ENCODE assay signal across 8 cellular contexts in genomic region chr3:98039322-98040024, GRCh38. TPM values are rescaled to one million over a fixed set of nuclear protein-coding genes. Genes with fewer than 3 reads are reported as not detected.
DNase-seq lines count a peak whose midpoint lies in the region; ATAC-seq and TF ChIP-seq lines count a peak whose summit lies in the region.

No MANE protein-coding gene starts in this region.

- no peaks in the 10 kb centered on the region for H4K20me1 ChIP-seq in GM23248 (ENCODE audit: insufficient read depth)
- no peaks in the 10 kb centered on the region for H4K20me1 ChIP-seq in KMS-11 (ENCODE audit: insufficient read depth)
- H4K20me1 ChIP-seq in neural cell (ENCODE audit: insufficient read depth), result no peaks in the 10 kb centered on the region

- H2AFZ ChIP-seq in GM23248, result peak overlapping the region; percentile 98
- peak overlapping the region; percentile 61 for H2AFZ ChIP-seq in KMS-11 (ENCODE audit: low read depth)
- H2AFZ ChIP-seq in neural cell (ENCODE audit: low read depth, low read length), result no peak overlapping the region

- peak; percentile 82 for DNase-seq in EH (ENCODE audit: low read depth)
- peak; percentile 83 for DNase-seq in GM23248
- DNase-seq in Peyer's patch, result peak in 2 of 3 donors; percentile 58 to 79
- peak; percentile 68 to 79 for DNase-seq in activated T-cell treated with anti-CD3 and anti-CD28 coated beads, Interleukin-2, amount 50 U/mL, for 72 hours
- peak; percentile 89 for DNase-seq in fibroblast of mammary gland (ENCODE audit: low read depth)
- DNase-seq in stimulated activated naive CD8-positive, alpha-beta T cell treated with anti-CD3 and anti-CD28 coated beads, Interleukin-15, amount 100 ng/mL, for 72 hours, result peak; percentile 75 to 80

- H3K27ac ChIP-seq in GM23248, result no peak overlapping the region
- no peak overlapping the region for H3K27ac ChIP-seq in KMS-11
- no peak overlapping the region for H3K27ac ChIP-seq in Peyer's patch
- no peak overlapping the region for H3K27ac ChIP-seq in neural cell (ENCODE audit: low read length)

- peaks cover 2 to 5% of the 10 kb centered on the region in 2 donors for H3K36me3 Mint-ChIP-seq in activated T-cell treated with anti-CD3 and anti-CD28 coated beads, Interleukin-2, amount 50 U/mL, for 72 hours (ENCODE audit: insufficient read depth in 2 of 2)

- H3K4me1 Mint-ChIP-seq in activated T-cell treated with anti-CD3 and anti-CD28 coated beads, Interleukin-2, amount 50 U/mL, for 72 hours (ENCODE audit: low read depth), result peaks cover 22% of the 10 kb centered on the region
- peaks cover 15% of the 10 kb centered on the region for H3K4me1 Mint-ChIP-seq in stimulated activated naive CD8-positive, alpha-beta T cell treated with anti-CD3 and anti-CD28 coated beads, Interleukin-15, amount 100 ng/mL, for 72 hours

- no peaks in the 10 kb centered on the region for H3K79me2 ChIP-seq in GM23248 (ENCODE audit: insufficient read depth)
- H3K79me2 ChIP-seq in KMS-11 (ENCODE audit: insufficient read depth, low read depth), result no peaks in the 10 kb centered on the region
- H3K79me2 ChIP-seq in neural cell (replicated peaks; ENCODE audit: insufficient read depth, low read length), result no peaks in the 10 kb centered on the region

- TF ChIP-seq POLR2A in Peyer's patch (IDR thresholded peaks at IDR 0.05), result no peak

- H3K4me3 Mint-ChIP-seq in activated T-cell treated with anti-CD3 and anti-CD28 coated beads, Interleukin-2, amount 50 U/mL, for 72 hours, result peak overlapping the region; percentile 86 to 87
- H3K4me3 Mint-ChIP-seq in stimulated activated naive CD8-positive, alpha-beta T cell treated with anti-CD3 and anti-CD28 coated beads, Interleukin-15, amount 100 ng/mL, for 72 hours, result peak overlapping the region; percentile 86 to 90

- H3F3A ChIP-seq in GM23248 (ENCODE audit: insufficient read depth) (no peaks in the 10 kb centered on the region), neural cell (ENCODE audit: insufficient read depth, low read length, poor library complexity, severe bottlenecking) (no peaks in the 10 kb centered on the region)

- H3K9me3 ChIP-seq in GM23248 (ENCODE audit: low read depth) (no peaks in the 10 kb centered on the region), Peyer's patch (no peaks in the 10 kb centered on the region), neural cell (ENCODE audit: low read length) (no peaks in the 10 kb centered on the region)

- H3K4me1 ChIP-seq in GM23248 (ENCODE audit: insufficient read depth), result no peaks in the 10 kb centered on the region
- no peaks in the 10 kb centered on the region for H3K4me1 ChIP-seq in KMS-11 (ENCODE audit: low read depth, poor library complexity, severe bottlenecking)
- H3K4me1 ChIP-seq in Peyer's patch, result no peaks in the 10 kb centered on the region

- H3K9ac ChIP-seq in GM23248, result peak overlapping the region; percentile 63
- H3K9ac ChIP-seq in KMS-11, result no peak overlapping the region
- H3K9ac ChIP-seq in neural cell (ENCODE audit: low read length), result peak overlapping the region; percentile 38

- H3K36me3 ChIP-seq in GM23248 (ENCODE audit: low read depth) (no peaks in the 10 kb centered on the region), KMS-11 (ENCODE audit: insufficient read depth) (no peaks in the 10 kb centered on the region), Peyer's patch (no peaks in the 10 kb centered on the region), neural cell (ENCODE audit: insufficient read depth, low read length) (no peaks in the 10 kb centered on the region)

- peak overlapping the region; percentile 96 for H3K4me2 ChIP-seq in GM23248 (ENCODE audit: unreplicated experiment)
- H3K4me2 ChIP-seq in KMS-11, result peak overlapping the region; percentile 14; the same call in 1 of the 2 replicates
- peak overlapping the region; percentile 56 for H3K4me2 ChIP-seq in neural cell (ENCODE audit: low read length)

- H3K9me3 Mint-ChIP-seq in activated T-cell treated with anti-CD3 and anti-CD28 coated beads, Interleukin-2, amount 50 U/mL, for 72 hours, result peaks cover 0 to 2% of the 10 kb centered on the region in 2 donors
- peaks cover 0 to 7% of the 10 kb centered on the region in 2 donors for H3K9me3 Mint-ChIP-seq in stimulated activated naive CD8-positive, alpha-beta T cell treated with anti-CD3 and anti-CD28 coated beads, Interleukin-15, amount 100 ng/mL, for 72 hours

- peak; percentile 79 to 84 for ATAC-seq in activated T-cell treated with anti-CD3 and anti-CD28 coated beads, Interleukin-2, amount 50 U/mL, for 72 hours (replicated peaks in 1 of 2)
- peak; percentile 97 for ATAC-seq in stimulated activated naive CD8-positive, alpha-beta T cell treated with anti-CD3 and anti-CD28 coated beads, Interleukin-15, amount 100 ng/mL, for 72 hours

- H3K27me3 ChIP-seq in GM23248 (replicated peaks; ENCODE audit: insufficient read depth) (0 out of 2 replicates have a peak, but pooled peaks cover 12% of the 10 kb centered on the region), KMS-11 (ENCODE audit: insufficient read depth, low read depth) (no peaks in the 10 kb centered on the region), Peyer's patch (no peaks in the 10 kb centered on the region), neural cell (ENCODE audit: insufficient read depth, low read depth, low read length) (no peaks in the 10 kb centered on the region)

- TF ChIP-seq CTCF in KMS-11 (conservative IDR thresholded peaks at IDR 0.05; ENCODE audit: low read depth, low read length) (peak; percentile 100), Peyer's patch (IDR thresholded peaks at IDR 0.05) (peak; percentile 65 to 89 (median 83)), fibroblast of mammary gland (conservative IDR thresholded peaks at IDR 0.05; ENCODE audit: control insufficient read depth, insufficient read depth, low read depth, low read length) (peak; percentile 70), neural cell (IDR thresholded peaks at IDR 0.05; ENCODE audit: poor library complexity, severe bottlenecking) (peak; percentile 100)

- WGBS in GM23248 (ENCODE audit: low coverage in 1 of 2, low lambda C conversion rate in 2 of 2, missing lambda C conversion rate in 2 of 2), 2 experiments, result 9 to 10% methylated on average over 13 of the region's 13 CpGs

- peaks cover 31% of the 10 kb centered on the region for H3K27me3 Mint-ChIP-seq in activated T-cell treated with anti-CD3 and anti-CD28 coated beads, Interleukin-2, amount 50 U/mL, for 72 hours (ENCODE audit: low read depth)
- H3K27me3 Mint-ChIP-seq in stimulated activated naive CD8-positive, alpha-beta T cell treated with anti-CD3 and anti-CD28 coated beads, Interleukin-15, amount 100 ng/mL, for 72 hours, result peaks cover 41% of the 10 kb centered on the region

- peak overlapping the region; percentile 83 for H3K27ac Mint-ChIP-seq in activated T-cell treated with anti-CD3 and anti-CD28 coated beads, Interleukin-2, amount 50 U/mL, for 72 hours
- H3K27ac Mint-ChIP-seq in stimulated activated naive CD8-positive, alpha-beta T cell treated with anti-CD3 and anti-CD28 coated beads, Interleukin-15, amount 100 ng/mL, for 72 hours, result peak overlapping the region; percentile 87 to 95

- TF ChIP-seq EP300 in neural cell (conservative IDR thresholded peaks at IDR 0.05; ENCODE audit: poor library complexity, severe bottlenecking), result peak; percentile 8

- H3K9me2 ChIP-seq in GM23248 (ENCODE audit: insufficient read depth) (no peaks in the 10 kb centered on the region), neural cell (ENCODE audit: insufficient read depth, low read length) (no peaks in the 10 kb centered on the region)

- peak overlapping the region; percentile 83 for H3K4me3 ChIP-seq in GM23248
- peak overlapping the region; percentile 64 for H3K4me3 ChIP-seq in KMS-11 (IDR thresholded peaks at IDR 0.05; ENCODE audit: insufficient read depth, low read depth, low read length)
- H3K4me3 ChIP-seq in Peyer's patch, result peak overlapping the region in 2 of 4 donors; percentile 27 to 41
- H3K4me3 ChIP-seq in fibroblast of mammary gland (ENCODE audit: control insufficient read depth, low read depth, low read length), result peak overlapping the region; percentile 51
- peak overlapping the region; percentile 62 for H3K4me3 ChIP-seq in neural cell (ENCODE audit: low read length)

- in situ Hi-C loops in GM23248 (cut with MboI), result loop anchor here (10.0 kb wide), 2 partner anchors 275 to 295 kb away; no protein-coding TSS in a partner anchor

- peak; percentile 93 for TF ChIP-seq RAD21 in neural cell (conservative IDR thresholded peaks at IDR 0.05)

TF ChIP-seq in neural cell, 6 proteins besides CTCF, POLR2A, EP300 and RAD21 (continues in another document):
- TF ChIP-seq REST (IDR thresholded peaks at IDR 0.05; ENCODE audit: borderline replicate concordance), result no peak

RNA-seq across cellular contexts. Expression of gene GABRR3, which starts 4.4 kb away (rescaled TPM):
- total RNA-seq in GM23248 (2014; rRNA removed; shearing (Covaris generic)), result not detected in 2 replicates
- polyA plus RNA-seq in GM23248 (2016; fragmentation: Nextera tagmentation; extraction: Ambion mirVana) (not detected in 2 replicates), neural cell (not detected in 2 replicates)
- not detected for total RNA-seq in Peyer's patch
- not detected for total RNA-seq in activated T-cell treated with anti-CD3 and anti-CD28 coated beads, Interleukin-2, amount 50 U/mL, for 72 hours
- not detected in 2 replicates for polyA minus RNA-seq in neural cell

RNA-seq across cellular contexts. Expression of gene OR5AC2, which starts 47.5 kb away (rescaled TPM):
- total RNA-seq in GM23248 (2014; rRNA removed; shearing (Covaris generic)), result not detected in 2 replicates
- polyA plus RNA-seq in GM23248 (2016; fragmentation: Nextera tagmentation; extraction: Ambion mirVana) (not detected in 2 replicates), neural cell (not detected in 2 replicates)
- total RNA-seq in Peyer's patch, result not detected
- not detected for total RNA-seq in activated T-cell treated with anti-CD3 and anti-CD28 coated beads, Interleukin-2, amount 50 U/mL, for 72 hours
- not detected in 2 replicates for polyA minus RNA-seq in neural cell

Comparison
In these comparisons a context has a peak if more than half of its experiments do, and no peak if none do; other contexts are left out.
1. H3K4me2 ChIP-seq: peak in every context shown above with its lines; median percentile 96 in GM23248; 56 in neural cell; 14 in KMS-11.